Comparison of ENCODE assay signal across 8 cellular contexts in the genomic region with DNA sequence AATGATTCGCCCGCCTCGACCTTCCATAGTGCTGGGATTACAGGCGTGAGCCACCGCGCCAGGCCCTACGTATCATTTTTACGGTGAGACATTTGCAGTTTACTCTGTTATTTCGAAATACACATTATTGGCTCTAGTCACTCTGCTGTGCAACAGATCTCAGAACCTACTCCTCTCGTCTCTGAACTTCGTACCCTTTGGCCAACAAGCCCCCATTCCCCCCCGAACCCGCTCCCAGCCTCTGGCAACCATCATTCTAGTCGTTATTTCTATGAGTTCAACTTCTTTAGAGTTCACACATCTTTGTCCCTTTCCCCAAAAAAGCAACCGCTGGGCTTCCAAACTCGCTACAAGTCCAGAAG. TPM values are rescaled to one million over a fixed set of nuclear protein-coding genes. Genes with fewer than 3 reads are reported as not detected.
A peak's percentile ranks its signal among the peaks of the same experiment; 100 is the strongest.
DNase-seq lines count a peak whose midpoint lies in the region; ATAC-seq and TF ChIP-seq lines count a peak whose summit lies in the region.

No MANE protein-coding gene starts in this region.

- DNase-seq in AG08396 (ENCODE audit: low spot score) (peak; percentile 39), SJCRH30 (peak in 1 of 2 experiments; percentile 17), upper lobe of right lung (peak; percentile 70), cortex of kidney (lab: John Stamatoyannopoulos, UW) (no peak)
- DNase-seq in effector memory CD4-positive, alpha-beta T cell, result no peak

- H3K27me3 ChIP-seq in SJCRH30 (no peaks in the 10 kb centered on the region), upper lobe of right lung (no peaks in the 10 kb centered on the region)
- H3K27me3 ChIP-seq in effector memory CD4-positive, alpha-beta T cell (replicated peaks; ENCODE audit: control insufficient read depth, insufficient read depth, low read length, poor library complexity, severe bottlenecking), result peaks cover 10% of the 10 kb centered on the region

- H3K4me3 ChIP-seq in SJCRH30, result peak overlapping the region; percentile 84
- H3K4me3 ChIP-seq in effector memory CD4-positive, alpha-beta T cell (ENCODE audit: insufficient read depth, low read depth, low read length, poor library complexity, severe bottlenecking), result peak overlapping the region; percentile 71
- peak overlapping the region; percentile 56 for H3K4me3 ChIP-seq in mesodermal cell (ENCODE audit: extremely low read depth, insufficient read depth, low read length, poor library complexity, severe bottlenecking)
- peak overlapping the region; percentile 89 for H3K4me3 ChIP-seq in upper lobe of right lung

- WGBS in mesodermal cell (ENCODE audit: insufficient coverage in 2 of 2), 2 experiments, result 21 to 26% methylated on average over 14 to 15 of the region's 16 CpGs

- H3K4me1 ChIP-seq in SJCRH30, result peaks cover 16% of the 10 kb centered on the region
- peaks cover 16% of the 10 kb centered on the region for H3K4me1 ChIP-seq in effector memory CD4-positive, alpha-beta T cell (ENCODE audit: control insufficient read depth, insufficient read depth, low read length, poor library complexity, severe bottlenecking)
- H3K4me1 ChIP-seq in mesodermal cell (ENCODE audit: control insufficient read depth, insufficient read depth, low read length, poor library complexity, severe bottlenecking), result peaks cover 3% of the 10 kb centered on the region
- H3K4me1 ChIP-seq in upper lobe of right lung, result no peaks in the 10 kb centered on the region

- H3K9me3 ChIP-seq in SJCRH30 (replicated peaks) (no peaks in the 10 kb centered on the region; the same call in 1 of the 2 replicates), mesodermal cell (ENCODE audit: control insufficient read depth, low read length) (no peaks in the 10 kb centered on the region), upper lobe of right lung (no peaks in the 10 kb centered on the region)
- no peaks in the 10 kb centered on the region for H3K9me3 ChIP-seq in effector memory CD4-positive, alpha-beta T cell (ENCODE audit: control insufficient read depth, low read length)

- peaks cover 34% of the 10 kb centered on the region for H3K36me3 ChIP-seq in SJCRH30
- no peaks in the 10 kb centered on the region for H3K36me3 ChIP-seq in effector memory CD4-positive, alpha-beta T cell (ENCODE audit: control insufficient read depth, insufficient read depth, low read length)
- peaks cover 15% of the 10 kb centered on the region for H3K36me3 ChIP-seq in mesodermal cell (ENCODE audit: control insufficient read depth, insufficient read depth, low read length)
- peaks cover 10% of the 10 kb centered on the region for H3K36me3 ChIP-seq in upper lobe of right lung

- TF ChIP-seq CTCF in upper lobe of right lung (IDR thresholded peaks at IDR 0.05), result no peak

- peak overlapping the region; percentile 66 for H3K27ac ChIP-seq in SJCRH30
- H3K27ac ChIP-seq in effector memory CD4-positive, alpha-beta T cell (ENCODE audit: insufficient read depth, low read length, poor library complexity, severe bottlenecking), result no peak overlapping the region
- peak overlapping the region; percentile 62 for H3K27ac ChIP-seq in mesodermal cell (ENCODE audit: low read depth, low read length, severe bottlenecking)
- H3K27ac ChIP-seq in upper lobe of right lung, result peak overlapping the region; percentile 94

- ATAC-seq in GM19395 (IDR thresholded peaks at IDR 0.05; ENCODE audit: unreplicated experiment) (peak; percentile 8), upper lobe of right lung (peak; percentile 45), GM19023 (IDR thresholded peaks at IDR 0.05; ENCODE audit: unreplicated experiment) (no peak)

- intact Hi-C loops in upper lobe of right lung (cut with DNase I), result no loop called here

RNA-seq across cellular contexts. Expression of a gene that starts 0.7 kb away (rescaled TPM):
- total RNA-seq in SJCRH30 (2014; rRNA removed; shearing (Covaris generic)), result 92.3 and 93.5 TPM in 2 replicates
- 29.0 TPM for polyA plus RNA-seq in mesodermal cell (2013, experiment 1 of 2)
- polyA plus RNA-seq in mesodermal cell (2013, experiment 2 of 2), result 30.2 TPM
- total RNA-seq in upper lobe of right lung, result 38.0 TPM

RNA-seq across cellular contexts. Expression of a gene that starts 32.4 kb away (rescaled TPM):
- total RNA-seq in SJCRH30 (2014; rRNA removed; shearing (Covaris generic)), result 14.2 and 15.1 TPM in 2 replicates
- polyA plus RNA-seq in mesodermal cell (2013, experiment 1 of 2), result 7.4 TPM
- 11.1 TPM for polyA plus RNA-seq in mesodermal cell (2013, experiment 2 of 2)
- total RNA-seq in upper lobe of right lung, result 6.6 TPM

Comparison
In these comparisons a context has a peak if more than half of its experiments do, and no peak if none do; other contexts are left out.
1. DNase-seq: peak in AG08396 (single experiment) and upper lobe of right lung (single experiment); none in effector memory CD4-positive, alpha-beta T cell (0 of 3) and cortex of kidney (single experiment).
2. Peak in every context shown above with its lines, with median percentiles within 50 percentile points of each other: H3K4me3 ChIP-seq.